Comparison of ENCODE assay signal across 8 cellular contexts in the genomic region with DNA sequence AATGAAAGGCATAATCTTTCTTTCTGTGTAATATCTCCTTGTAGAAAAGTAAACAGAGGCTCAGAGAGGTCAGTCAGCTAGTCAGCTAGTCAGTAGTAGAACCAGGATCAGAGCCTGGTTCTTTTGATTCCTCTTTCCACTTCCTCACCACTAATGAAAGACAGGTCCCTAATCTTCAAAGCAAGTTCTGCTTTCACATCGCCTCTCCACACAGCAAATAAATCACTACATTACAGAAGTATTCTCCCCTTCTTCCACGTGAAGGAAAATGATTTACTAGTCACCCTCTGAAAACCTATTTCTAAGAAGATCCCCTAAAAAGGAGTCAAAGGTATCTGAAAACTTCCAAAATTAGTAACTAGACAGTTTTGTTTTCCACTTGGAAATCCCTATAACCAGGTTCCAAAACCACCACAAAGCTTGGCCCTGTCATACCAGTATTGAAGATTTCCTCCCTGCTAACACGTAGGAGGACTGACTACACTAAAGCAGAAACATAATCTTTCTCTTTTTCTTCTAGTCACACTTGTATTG.
DNase-seq lines count a peak whose midpoint lies in the region; ATAC-seq and TF ChIP-seq lines count a peak whose summit lies in the region.

No MANE protein-coding gene starts in this region.

- H3K4me1 ChIP-seq in upper lobe of right lung, result peaks cover 14% of the 10 kb centered on the region

- no peak overlapping the region for H3K4me3 ChIP-seq in upper lobe of right lung

- no peaks in the 10 kb centered on the region for H3K27me3 ChIP-seq in upper lobe of right lung

- ATAC-seq in GM18499 (IDR thresholded peaks at IDR 0.05; ENCODE audit: insufficient read depth, unreplicated experiment) (peak; percentile 67), GM21717 (IDR thresholded peaks at IDR 0.05; ENCODE audit: unreplicated experiment) (peak; percentile 86), upper lobe of right lung (peak; percentile 75)

- H3K36me3 ChIP-seq in upper lobe of right lung, result no peaks in the 10 kb centered on the region

- intact Hi-C loops in upper lobe of right lung (cut with DNase I), result no loop called here

- H3K9me3 ChIP-seq in upper lobe of right lung, result no peaks in the 10 kb centered on the region

- DNase-seq in LHCN-M2 (ENCODE audit: low read depth) (peak; percentile 9), globus pallidus (ENCODE audit: low spot score) (peak; percentile 53), upper lobe of right lung (no peak), NCI-H2029 treated with DMSO at 0.1 percent for 48 hours (lab: John Stamatoyannopoulos, UW) (no peak), iPS-NIHi7 (ENCODE audit: extremely low spot score) (no peak), SHP77 treated with DMSO at 0.1 percent for 48 hours (lab: John Stamatoyannopoulos, UW) (no peak)

- H3K27ac ChIP-seq in upper lobe of right lung, result no peak overlapping the region

- no peak for TF ChIP-seq CTCF in upper lobe of right lung (IDR thresholded peaks at IDR 0.05)

Comparison
In these comparisons a context has a peak if more than half of its experiments do, and no peak if none do; other contexts are left out.
1. DNase-seq: peak in LHCN-M2 (single experiment) and globus pallidus (single experiment); none in upper lobe of right lung (single experiment), NCI-H2029 treated with DMSO at 0.1 percent for 48 hours (single experiment), iPS-NIHi7 (single experiment) and SHP77 treated with DMSO at 0.1 percent for 48 hours (single experiment).
2. Peak in every context shown above with its lines, with median percentiles within 50 percentile points of each other: ATAC-seq.